9 cellular contexts compared by ENCODE assay signal in genomic region chr6:165694296-165694695, GRCh38. TPM values are rescaled to one million over a fixed set of nuclear protein-coding genes. Genes with fewer than 3 reads are reported as not detected.
"Had no signal": no experiment of that assay in that cellular context is flagged by ENCODE, and none has a peak within 500 bp of the region (broad histone marks: within the 10 kb centered on the region; RNA-seq: fewer than 3 reads in every experiment).

No MANE protein-coding gene starts in this region.

- DNase-seq: activated CD4-positive, alpha-beta memory T cell treated with anti-CD3 and anti-CD28 coated beads, Interleukin-2, amount 10 ng/mL, durations not matched to agents 7 days and 5 days; activated naive CD4-positive, alpha-beta T cell treated with anti-CD3 and anti-CD28 coated beads, Interleukin-2, amount 50 U/mL, for 16 hours; activated T-cell treated with anti-CD3 and anti-CD28 coated beads, Interleukin-2, amount 50 U/mL, for 24 hours; pancreas; stimulated activated CD4-positive, alpha-beta T cell treated with anti-CD3 and anti-CD28 coated beads, Interleukin-2, amount 100 ng/mL, for 48 hours had no signal

- H3K36me3 ChIP-seq: gastroesophageal sphincter, pancreas had no signal

- H3K9me3 ChIP-seq: pancreas had no signal

- H3K4me1 ChIP-seq: gastroesophageal sphincter, pancreas had no signal

- H3K27ac ChIP-seq: gastroesophageal sphincter, pancreas had no signal

- H3K4me3 ChIP-seq: gastroesophageal sphincter, lung, pancreas had no signal

- H3K27me3 ChIP-seq: gastroesophageal sphincter had no signal

- ATAC-seq: gastroesophageal sphincter; pancreas; stimulated activated memory B cell treated with anti-CD40 and anti-IgM and Interleukin-4, amounts not matched to agents 10 μg/mL and 1 μg/mL and 100 μg/mL, for 72 hours had no signal

RNA-seq across cellular contexts. Expression of gene PDE10A, which starts 31.3 kb away (rescaled TPM):
- total RNA-seq: activated CD4-positive, alpha-beta memory T cell treated with anti-CD3 and anti-CD28 coated beads, Interleukin-2, amount 10 ng/mL, durations not matched to agents 7 days and 5 days; T-helper 1 cell treated with Interleukin-12 subunit alpha and Interleukin-12 subunit beta and Interleukin-4 antibody, amounts not matched to agents 30 ng/mL and 1 ng/mL, for 36 hours had no signal
